ENCODE assay signal across 1 cellular context in genomic region chr20:325889-326644, GRCh38.
TF ChIP-seq lines count a peak whose summit lies in the region.

No MANE protein-coding gene starts in this region.

TF ChIP-seq in K562, 482 proteins besides CTCF, POLR2A, EP300 and RAD21 (continues in another document):
- TF ChIP-seq ZFP30 (CRISPR knock-in tag; IDR thresholded peaks at IDR 0.05; ENCODE audit: borderline replicate concordance) (no peak), PRPF4 (IDR thresholded peaks at IDR 0.05; ENCODE audit: insufficient read depth, low read depth, low read length, poor library complexity, severe bottlenecking) (peak; percentile 17), NFYB (IDR thresholded peaks at IDR 0.05; ENCODE audit: extremely low read depth, insufficient read length) (no peak), UBTF (IDR thresholded peaks at IDR 0.05; ENCODE audit: borderline replicate concordance in 1 of 2, low read depth in 2 of 2, low read length in 2 of 2) (0 out of 4 replicates have a peak, but pooled peaks have one; percentile 58 to 78), HNRNPLL (IDR thresholded peaks at IDR 0.05; ENCODE audit: low read depth, low read length, poor library complexity, severe bottlenecking) (peak; percentile 87), GABPB1 (CRISPR knock-in tag; IDR thresholded peaks at IDR 0.05) (peak; percentile 9; the same call in 1 of the 2 replicates), E2F6 (IDR thresholded peaks at IDR 0.05; ENCODE audit: borderline replicate concordance in 1 of 2, extremely low read depth in 1 of 2, insufficient read depth in 1 of 2, insufficient read length in 1 of 2, low read depth in 1 of 2, low read length in 1 of 2, poor library complexity in 1 of 2, severe bottlenecking in 1 of 2) (peak in 1 of 2 experiments; percentile 62), NR2C2 (CRISPR knock-in tag; IDR thresholded peaks at IDR 0.05) (no peak), NR2C2 (tag; IDR thresholded peaks at IDR 0.05) (0 out of 2 replicates have a peak, but pooled peaks have one; percentile 23), ZNF717 (CRISPR knock-in tag; IDR thresholded peaks at IDR 0.05) (no peak), THAP7 (CRISPR knock-in tag; IDR thresholded peaks at IDR 0.05) (no peak), ZNF212 (CRISPR knock-in tag; IDR thresholded peaks at IDR 0.05) (no peak), POLR2G (IDR thresholded peaks at IDR 0.05; ENCODE audit: low read depth, low read length) (peak; percentile 65), MTA3 (IDR thresholded peaks at IDR 0.05; ENCODE audit: borderline replicate concordance) (0 out of 2 replicates have a peak, but pooled peaks have one; percentile 45), MLLT1 (IDR thresholded peaks at IDR 0.05) (no peak), TAF15 (IDR thresholded peaks at IDR 0.05; ENCODE audit: low read depth, low read length) (no peak), RHOXF2B (CRISPR knock-in tag; conservative IDR thresholded peaks at IDR 0.05) (no peak), ZNF263 (CRISPR knock-in tag; IDR thresholded peaks at IDR 0.05; ENCODE audit: borderline replicate concordance) (peak; percentile 63; the same call in 1 of the 2 replicates), HDAC6 (IDR thresholded peaks at IDR 0.05; ENCODE audit: low read depth, low read length) (no peak), ETS1 (conservative IDR thresholded peaks at IDR 0.05; ENCODE audit: control insufficient read depth, low read depth, low read length) (peak; percentile 6; the same call in 1 of the 2 replicates), CBX1 (IDR thresholded peaks at IDR 0.05; ENCODE audit: low read depth) (peak; percentile 17; the same call in 1 of the 2 replicates), ZNF583 (CRISPR knock-in tag; IDR thresholded peaks at IDR 0.05) (peak; percentile 23; the same call in 1 of the 2 replicates), ZNF639 (CRISPR knock-in tag; conservative IDR thresholded peaks at IDR 0.05 in 1 of 2, IDR thresholded peaks at IDR 0.05 in 1 of 2) (peak in 1 of 2 experiments; percentile 21; a peak in 1 of 4 replicates), ARID4B (CRISPR knock-in tag; IDR thresholded peaks at IDR 0.05) (peak; percentile 28; the same call in 1 of the 2 replicates), MYC (IDR thresholded peaks at IDR 0.05; ENCODE audit: low read depth, low read length) (peak; percentile 70), MYC (CRISPR knock-in tag; IDR thresholded peaks at IDR 0.05; ENCODE audit: borderline replicate concordance, low read depth) (no peak), REST (CRISPR knock-in tag; IDR thresholded peaks at IDR 0.05; ENCODE audit: low read depth) (no peak), TFAP4 (CRISPR knock-in tag; IDR thresholded peaks at IDR 0.05; ENCODE audit: borderline replicate concordance) (peak; percentile 38; the same call in 1 of the 2 replicates), RBFOX2 (IDR thresholded peaks at IDR 0.05; ENCODE audit: low read depth, low read length) (peak; percentile 73), KDM5B (IDR thresholded peaks at IDR 0.05; ENCODE audit: insufficient replicate concordance, low read depth, low read length) (peak; percentile 69), PHF8 (IDR thresholded peaks at IDR 0.05; ENCODE audit: borderline replicate concordance, low read length) (peak; percentile 60; the same call in 1 of the 2 replicates), CBX8 (IDR thresholded peaks at IDR 0.05; ENCODE audit: borderline replicate concordance, extremely low read depth, low read depth, low read length, poor library complexity, severe bottlenecking) (no peak), RBM22 (IDR thresholded peaks at IDR 0.05; ENCODE audit: low read depth, low read length, poor library complexity, severe bottlenecking) (peak; percentile 24), LEF1 (IDR thresholded peaks at IDR 0.05) (no peak), HMGXB4 (CRISPR knock-in tag; IDR thresholded peaks at IDR 0.05) (peak; percentile 66; the same call in 1 of the 2 replicates), HCFC1 (IDR thresholded peaks at IDR 0.05; ENCODE audit: low read depth, low read length) (0 out of 2 replicates have a peak, but pooled peaks have one; percentile 7), ZFP36 (IDR thresholded peaks at IDR 0.05; ENCODE audit: low read depth, low read length, partially characterized antibody) (no peak)
